In the genomic region with DNA sequence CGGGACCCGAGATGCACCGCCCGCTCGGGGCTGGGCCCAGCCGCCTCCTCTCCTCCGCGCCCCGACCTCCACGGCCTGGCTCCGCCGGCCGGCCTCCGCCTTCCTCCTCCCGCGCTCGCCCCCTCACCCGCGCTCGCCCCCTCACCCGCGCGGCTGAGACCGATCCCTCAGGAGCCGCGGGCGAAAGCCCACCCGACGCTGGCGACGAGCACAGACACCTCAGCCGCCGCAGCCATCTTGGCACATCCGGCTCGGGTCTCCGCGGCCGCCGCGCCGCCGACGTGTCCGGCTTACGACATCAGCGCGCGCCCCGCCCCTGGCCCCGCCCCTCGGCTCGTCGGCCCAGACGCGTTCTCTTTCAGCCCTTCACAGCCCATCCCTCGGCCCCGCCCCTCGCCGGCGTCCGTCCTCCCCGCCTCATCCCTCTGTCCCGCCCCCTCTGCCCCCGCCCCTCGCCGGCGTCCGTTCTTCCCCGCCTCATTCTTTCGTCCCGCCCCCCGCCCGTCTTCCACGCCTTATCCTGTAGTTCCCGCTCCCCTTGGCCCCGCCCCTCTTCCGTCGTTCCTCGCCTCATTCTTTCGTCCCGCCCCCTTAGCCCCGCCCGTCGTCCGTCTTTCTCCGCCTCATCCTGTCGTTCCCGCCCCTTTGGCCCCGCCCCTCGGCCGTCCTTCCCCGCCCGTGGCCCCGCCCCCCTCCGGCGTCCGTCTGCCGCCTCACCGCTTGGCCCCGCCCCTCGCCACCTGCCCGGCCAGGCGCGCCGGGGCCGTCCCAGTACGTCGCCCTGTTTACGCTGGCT, we compare ENCODE assay signal across 8 cellular contexts. TPM values are rescaled to one million over a fixed set of nuclear protein-coding genes. Genes with fewer than 3 reads are reported as not detected.
DNase-seq lines count a peak whose midpoint lies in the region; ATAC-seq and TF ChIP-seq lines count a peak whose summit lies in the region.

A gene with protein sequence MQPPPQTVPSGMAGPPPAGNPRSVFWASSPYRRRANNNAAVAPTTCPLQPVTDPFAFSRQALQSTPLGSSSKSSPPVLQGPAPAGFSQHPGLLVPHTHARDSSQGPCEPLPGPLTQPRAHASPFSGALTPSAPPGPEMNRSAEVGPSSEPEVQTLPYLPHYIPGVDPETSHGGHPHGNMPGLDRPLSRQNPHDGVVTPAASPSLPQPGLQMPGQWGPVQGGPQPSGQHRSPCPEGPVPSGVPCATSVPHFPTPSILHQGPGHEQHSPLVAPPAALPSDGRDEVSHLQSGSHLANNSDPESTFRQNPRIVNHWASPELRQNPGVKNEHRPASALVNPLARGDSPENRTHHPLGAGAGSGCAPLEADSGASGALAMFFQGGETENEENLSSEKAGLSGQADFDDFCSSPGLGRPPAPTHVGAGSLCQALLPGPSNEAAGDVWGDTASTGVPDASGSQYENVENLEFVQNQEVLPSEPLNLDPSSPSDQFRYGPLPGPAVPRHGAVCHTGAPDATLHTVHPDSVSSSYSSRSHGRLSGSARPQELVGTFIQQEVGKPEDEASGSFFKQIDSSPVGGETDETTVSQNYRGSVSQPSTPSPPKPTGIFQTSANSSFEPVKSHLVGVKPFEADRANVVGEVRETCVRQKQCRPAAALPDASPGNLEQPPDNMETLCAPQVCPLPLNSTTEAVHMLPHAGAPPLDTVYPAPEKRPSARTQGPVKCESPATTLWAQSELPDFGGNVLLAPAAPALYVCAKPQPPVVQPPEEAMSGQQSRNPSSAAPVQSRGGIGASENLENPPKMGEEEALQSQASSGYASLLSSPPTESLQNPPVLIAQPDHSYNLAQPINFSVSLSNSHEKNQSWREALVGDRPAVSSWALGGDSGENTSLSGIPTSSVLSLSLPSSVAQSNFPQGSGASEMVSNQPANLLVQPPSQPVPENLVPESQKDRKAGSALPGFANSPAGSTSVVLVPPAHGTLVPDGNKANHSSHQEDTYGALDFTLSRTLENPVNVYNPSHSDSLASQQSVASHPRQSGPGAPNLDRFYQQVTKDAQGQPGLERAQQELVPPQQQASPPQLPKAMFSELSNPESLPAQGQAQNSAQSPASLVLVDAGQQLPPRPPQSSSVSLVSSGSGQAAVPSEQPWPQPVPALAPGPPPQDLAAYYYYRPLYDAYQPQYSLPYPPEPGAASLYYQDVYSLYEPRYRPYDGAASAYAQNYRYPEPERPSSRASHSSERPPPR (N-terminal part only) (minus strand): TSS at position 248 of the 796 bp plus-strand sequence. CDS start 5,425 bp downstream, outside the sequence.

- peak within 1 kb of the TSS; percentile 98 for H3K27ac Mint-ChIP-seq in activated naive CD4-positive, alpha-beta T cell treated with anti-CD3 and anti-CD28 coated beads, Interleukin-2, amount 50 U/mL, for 72 hours

- DNase-seq in GM10266 (ENCODE audit: extremely low spot score) = peak; percentile 99
- DNase-seq in NCI-H1105 (lab: John Stamatoyannopoulos, UW) = peak; percentile 93
- peak; percentile 91 for DNase-seq in SKM-1 (lab: John Stamatoyannopoulos, UW; ENCODE audit: unreplicated experiment)
- peak; percentile 99 for DNase-seq in activated naive CD4-positive, alpha-beta T cell treated with anti-CD3 and anti-CD28 coated beads, Interleukin-2, amount 50 U/mL, for 72 hours (ENCODE audit: low spot score in 2 of 2)
- DNase-seq in glomerular visceral epithelial cell (ENCODE audit: extremely low spot score) = peak; percentile 100
- DNase-seq in omental fat pad (ENCODE audit: low spot score) = peak; percentile 95

- peaks cover 10 to 21% of the 10 kb centered on the region in 2 donors for H3K36me3 Mint-ChIP-seq in activated naive CD4-positive, alpha-beta T cell treated with anti-CD3 and anti-CD28 coated beads, Interleukin-2, amount 50 U/mL, for 72 hours

- H3K9me3 Mint-ChIP-seq in activated naive CD4-positive, alpha-beta T cell treated with anti-CD3 and anti-CD28 coated beads, Interleukin-2, amount 50 U/mL, for 72 hours = no peaks in the 10 kb centered on the region

- TF ChIP-seq CTCF in GM10266 (IDR thresholded peaks at IDR 0.05; ENCODE audit: control insufficient read depth, insufficient read depth, low read depth, missing control alignments) (no peak), omental fat pad (IDR thresholded peaks at IDR 0.05) (no peak)

- H3K27ac ChIP-seq in temporal lobe (ENCODE audit: low read depth, low read length) = peak within 1 kb of the TSS; percentile 100

- ATAC-seq in HG02642 (IDR thresholded peaks at IDR 0.05; ENCODE audit: poor library complexity, unreplicated experiment) (peak; percentile 56), omental fat pad (ENCODE audit: low FRiP score) (peak; percentile 77)
- ATAC-seq in activated naive CD4-positive, alpha-beta T cell treated with anti-CD3 and anti-CD28 coated beads, Interleukin-2, amount 50 U/mL, for 72 hours = peak; percentile 76 to 77

RNA-seq across cellular contexts. Expression of the gene that starts here (rescaled TPM):
- 10 to 100 TPM; 56.6 to 79.5 TPM for total RNA-seq in activated naive CD4-positive, alpha-beta T cell treated with anti-CD3 and anti-CD28 coated beads, Interleukin-2, amount 50 U/mL, for 72 hours
- total RNA-seq in omental fat pad = 10 to 100 TPM; 45.6 to 64.8 (median 56.5) TPM
- total RNA-seq in temporal lobe = 20.7 TPM

Comparison
In these comparisons a context has a peak if more than half of its experiments do, and no peak if none do; other contexts are left out.
1. Peak in every context shown above with its lines: DNase-seq, ATAC-seq and H3K27ac ChIP-seq.